ENCODE assay signal across 8 cellular contexts in genomic region chr4:116244771-116245170, GRCh38.
"Had no signal": no experiment of that assay in that cellular context is flagged by ENCODE, and none has a peak within 500 bp of the region (broad histone marks: within the 10 kb centered on the region; RNA-seq: fewer than 3 reads in every experiment).

No MANE protein-coding gene starts in this region.

- ATAC-seq: GM23338, HCT116 had no signal

- DNase-seq: GM23248, GOT3, H7, H9, HCEC 1CT, HFFc6 had no signal
